In the genomic region with DNA sequence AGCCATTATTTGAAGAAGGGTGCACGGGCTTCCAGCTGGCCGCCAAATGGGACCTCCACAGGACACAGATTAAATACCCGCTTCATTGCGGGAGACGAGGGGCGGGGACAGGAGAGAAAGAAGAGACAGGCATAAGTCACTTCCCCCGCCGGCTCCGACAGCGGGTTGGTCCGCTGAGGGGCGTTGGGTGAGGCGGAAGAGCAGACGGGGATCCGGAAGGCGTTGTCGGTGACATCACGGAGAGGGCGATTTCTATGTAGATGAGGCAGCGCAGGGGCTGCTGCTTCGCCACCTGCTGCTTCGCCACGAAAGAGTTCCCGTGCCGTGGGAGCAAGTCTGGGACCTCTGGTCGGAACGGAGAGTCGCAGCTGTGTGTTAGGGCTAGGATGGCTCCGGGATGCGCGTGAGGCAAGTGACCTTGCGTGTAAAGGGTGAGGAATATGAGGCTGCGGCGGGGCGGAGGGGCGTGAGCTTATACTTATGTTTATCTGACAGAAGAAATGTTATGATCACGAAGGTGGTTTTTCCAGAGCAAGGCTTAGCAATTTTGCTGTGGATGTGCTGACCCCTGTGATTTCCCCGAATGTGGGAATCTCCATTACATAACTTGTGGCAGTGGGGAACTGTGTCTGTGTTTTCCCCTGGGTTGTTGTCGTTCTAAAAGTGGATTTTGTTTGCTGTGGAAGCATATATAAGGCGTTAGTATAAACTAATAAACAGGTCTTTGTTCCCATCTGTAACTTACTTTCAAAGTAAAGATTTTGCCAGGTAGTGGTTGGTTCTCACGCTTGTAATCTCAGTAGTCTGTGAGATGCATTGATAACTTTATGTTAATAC, we compare ENCODE assay signal across 8 cellular contexts. TPM values are rescaled to one million over a fixed set of nuclear protein-coding genes. Genes with fewer than 3 reads are reported as not detected.
DNase-seq lines count a peak whose midpoint lies in the region; ATAC-seq, FAIRE-seq and TF ChIP-seq lines count a peak whose summit lies in the region.
"Not testable (repeated sequence)": the region's sequence is repeated elsewhere in the genome, so short reads cannot be mapped to it uniquely, and the experiment has no call there.

No MANE protein-coding gene starts in this region.

- H3K14ac ChIP-seq in IMR-90 (replicated peaks; ENCODE audit: low read depth, low read length) = peak overlapping the region; percentile 98; the same call in 1 of the 2 replicates

- peak overlapping the region; percentile 97 for H3K18ac ChIP-seq in IMR-90 (ENCODE audit: low read depth, low read length)

- H3K36me3 ChIP-seq in IMR-90 (ENCODE audit: control insufficient read depth, insufficient read depth, low read length); OCI-LY3 (replicated peaks; ENCODE audit: low read depth, low read length): not testable (repeated sequence)

- H3K4me2 ChIP-seq in IMR-90 (ENCODE audit: low read depth, low read length) = peak overlapping the region; percentile 92
- H3K4me2 ChIP-seq in OCI-LY3 (ENCODE audit: low read length) = peak overlapping the region; percentile 53

- DNase-seq in D721Med (ENCODE audit: insufficient read length, low spot score) = peak; percentile 27
- peak; percentile 93 for DNase-seq in IMR-90
- peak; percentile 88 for DNase-seq in activated T-cell treated with anti-CD3 and anti-CD28 coated beads for 24 hours (ENCODE audit: low read depth)
- peak; percentile 26 for DNase-seq in epidermal melanocyte (ENCODE audit: insufficient read length, low spot score)
- DNase-seq in mesothelial cell of epicardium (ENCODE audit: low spot score in 2 of 2, unreplicated experiment in 2 of 2) = peak; percentile 58 to 77
- DNase-seq in stimulated activated CD8-positive, alpha-beta memory T cell treated with anti-CD3 and anti-CD28 coated beads, Interleukin-12 subunit alpha, Interleukin-12 subunit beta, amount 100 ng/mL, for 4 hours (ENCODE audit: low read depth) = peak; percentile 79

- H3K56ac ChIP-seq in IMR-90 (ENCODE audit: extremely low read depth, insufficient read depth, low read length) = peak overlapping the region; percentile 80

- H2AK9ac ChIP-seq in IMR-90 (replicated peaks; ENCODE audit: low read depth, low read length, poor library complexity) = not testable (repeated sequence)

- not testable (repeated sequence) for H3K27me3 ChIP-seq in IMR-90 (ENCODE audit: control insufficient read depth, insufficient read depth, low read length); OCI-LY3 (ENCODE audit: low read depth, low read length)

- H2BK5ac ChIP-seq in IMR-90 (ENCODE audit: low read depth, low read length, poor library complexity, severe bottlenecking) = peak overlapping the region; percentile 99

- H3K27ac ChIP-seq in IMR-90 (ENCODE audit: insufficient read depth, low read length) = peak overlapping the region; percentile 95
- peak overlapping the region; percentile 78 for H3K27ac ChIP-seq in OCI-LY3 (ENCODE audit: low read length)

- H3K79me2 ChIP-seq in OCI-LY3 (ENCODE audit: low read length) = not testable (repeated sequence)

- H3K4me1 Mint-ChIP-seq in mesothelial cell of epicardium = peaks cover 19% of the 10 kb centered on the region

- peak overlapping the region; percentile 70 for H3K4me3 ChIP-seq in IMR-90 (ENCODE audit: insufficient read depth, low read depth, low read length)
- H3K4me3 ChIP-seq in OCI-LY3 (ENCODE audit: low read length) = peak overlapping the region; percentile 74

- POLR2A ChIA-PET in IMR-90 (lab: Charles Lee; ENCODE audit: unreplicated experiment) = not testable (repeated sequence)

- peak overlapping the region; percentile 98 for H3K4ac ChIP-seq in IMR-90 (ENCODE audit: low read depth, low read length)

- H3K4me3 Mint-ChIP-seq in mesothelial cell of epicardium = peak overlapping the region; percentile 92

- BruUV-seq in IMR-90 (replicated peaks; lab: Mats Ljungman, UMichigan) = TSS peak; percentile 99

- H3K27me3 Mint-ChIP-seq in mesothelial cell of epicardium (ENCODE audit: low read depth) = not testable (repeated sequence)

- TF ChIP-seq CTCF in D721Med (IDR thresholded peaks at IDR 0.05; ENCODE audit: insufficient read depth, missing control alignments); IMR-90 (conservative IDR thresholded peaks at IDR 0.05; ENCODE audit: low read depth, low read length); OCI-LY3 (IDR thresholded peaks at IDR 0.05; ENCODE audit: low read depth, low read length); mesothelial cell of epicardium (IDR thresholded peaks at IDR 0.05; ENCODE audit: unreplicated experiment): not testable (repeated sequence)

- H2BK120ac ChIP-seq in IMR-90 (ENCODE audit: low read depth, low read length) = peak overlapping the region; percentile 99

- peak overlapping the region; percentile 67; the same call in 1 of the 2 replicates for H2AK5ac ChIP-seq in IMR-90 (ENCODE audit: low read depth, low read length)

- H3K9me3 Mint-ChIP-seq in mesothelial cell of epicardium = not testable (repeated sequence)

- intact Hi-C loops in IMR-90 (cut with micrococcal nuclease) = not testable (repeated sequence)

- not testable (repeated sequence) for TF ChIP-seq RAD21 in IMR-90 (IDR thresholded peaks at IDR 0.05; ENCODE audit: low read length)

- H3K36me3 Mint-ChIP-seq in mesothelial cell of epicardium = not testable (repeated sequence)

- H2BK15ac ChIP-seq in IMR-90 (ENCODE audit: low read depth, low read length) = not testable (repeated sequence)

- not testable (repeated sequence) for H3K9me1 ChIP-seq in IMR-90 (ENCODE audit: insufficient read depth, low read length)

- H4K20me1 ChIP-seq in IMR-90 (ENCODE audit: insufficient read depth, low read length); OCI-LY3 (ENCODE audit: insufficient read depth, low read length): not testable (repeated sequence)

- peak overlapping the region; percentile 98 for H2BK20ac ChIP-seq in IMR-90 (ENCODE audit: low read depth, low read length)

- peak; percentile 98 for TF ChIP-seq POLR2A in IMR-90 (IDR thresholded peaks at IDR 0.05; ENCODE audit: low read depth, low read length)

- WGBS in IMR-90 (ENCODE audit: extremely low coverage in 2 of 2, insufficient read length in 1 of 2), 2 experiments = 3% methylated on average over 13 of the region's 41 CpGs; no CpG with 5 or more reads in 1 of the 2 experiments

- not testable (repeated sequence) for H3K79me1 ChIP-seq in IMR-90 (ENCODE audit: low read depth in 1 of 2, low read length in 2 of 2)

- peak overlapping the region; percentile 91 for H4K5ac ChIP-seq in IMR-90 (ENCODE audit: low read depth, low read length)

- CTCF ChIA-PET in IMR-90 (lab: Yijun Ruan, JAX) = not testable (repeated sequence)

- H4K91ac ChIP-seq in IMR-90 (ENCODE audit: insufficient read depth, low read depth, low read length) = peak overlapping the region; percentile 100

- H3K4me1 ChIP-seq in IMR-90 (ENCODE audit: control insufficient read depth, insufficient read depth, low read length); OCI-LY3 (ENCODE audit: low read length): not testable (repeated sequence)

- FAIRE-seq in D721Med (lab: Jason Lieb, UNC) = not testable (repeated sequence)

- H3K9me3 ChIP-seq in IMR-90 (ENCODE audit: control insufficient read depth, insufficient read depth, low read length); OCI-LY3 (ENCODE audit: insufficient read depth, low read length): not testable (repeated sequence)

- H3K9ac ChIP-seq in IMR-90 (ENCODE audit: low read depth, low read length) (peak overlapping the region; percentile 96), OCI-LY3 (ENCODE audit: low read length) (peak overlapping the region; percentile 68)

- ATAC-seq in GM21576 (IDR thresholded peaks at IDR 0.05; ENCODE audit: unreplicated experiment) = peak; percentile 89
- peak; percentile 97 for ATAC-seq in IMR-90 (ENCODE audit: low read depth)

- H3K27ac Mint-ChIP-seq in mesothelial cell of epicardium = peak overlapping the region; percentile 100

- not testable (repeated sequence) for H2AFZ ChIP-seq in IMR-90 (replicated peaks; ENCODE audit: low read length, poor library complexity)
- H2AFZ ChIP-seq in OCI-LY3 (ENCODE audit: low read depth, low read length) = peak overlapping the region; percentile 33; the same call in 1 of the 2 replicates

- H4K8ac ChIP-seq in IMR-90 (ENCODE audit: low read depth in 2 of 2, low read length in 2 of 2) = peak overlapping the region; percentile 89 to 99; a peak in 3 of 4 replicates

- H3K23ac ChIP-seq in IMR-90 (ENCODE audit: low read depth, low read length) = peak overlapping the region; percentile 87

- in situ Hi-C loops in IMR-90 (cut with MboI; ENCODE audit: low sequenced_read_pairs) = not testable (repeated sequence)

- dilution Hi-C loops in IMR-90 (cut with HindIII; ENCODE audit: low sequenced_read_pairs, unreplicated experiment) = not testable (repeated sequence)

TF ChIP-seq in IMR-90, 13 proteins besides CTCF, POLR2A, EP300 and RAD21:
- TF ChIP-seq MAFK (IDR thresholded peaks at IDR 0.05; ENCODE audit: low read depth, low read length) = peak; percentile 50; the same call in 1 of the 2 replicates
- peak; percentile 35; the same call in 1 of the 2 replicates for TF ChIP-seq MAZ (IDR thresholded peaks at IDR 0.05; ENCODE audit: borderline replicate concordance, low read depth, low read length)

RNA-seq across cellular contexts. Expression of a gene that starts 52.9 kb away (rescaled TPM):
- total RNA-seq in IMR-90 (2012; rRNA removed) (not detected in 2 replicates), mesothelial cell of epicardium (not detected in 3 replicates)
- polyA plus RNA-seq in IMR-90 (2012; rRNA removed) = not detected in 2 replicates
- not detected in 2 replicates for polyA plus RNA-seq in IMR-90 (2012; cell fraction: cytosol; rRNA removed)
- not detected in 2 replicates for polyA plus RNA-seq in IMR-90 (2012; cell fraction: nucleus; rRNA removed; ENCODE audit: low replicate concordance)

Comparison
In these comparisons a context has a peak if more than half of its experiments do, and no peak if none do; other contexts are left out.
1. Peak in every context shown above with its lines: DNase-seq, ATAC-seq, H3K4me3 ChIP-seq and H3K27ac ChIP-seq.
2. DNase-seq: peak in every context shown above with its lines; median percentile 93 in IMR-90; 88 in activated T-cell treated with anti-CD3 and anti-CD28 coated beads for 24 hours; 79 in stimulated activated CD8-positive, alpha-beta memory T cell treated with anti-CD3 and anti-CD28 coated beads, Interleukin-12 subunit alpha, Interleukin-12 subunit beta, amount 100 ng/mL, for 4 hours; 68 in mesothelial cell of epicardium; 27 in D721Med; 26 in epidermal melanocyte.